Comparison of ENCODE assay signal across 18 cellular contexts in the genomic region with DNA sequence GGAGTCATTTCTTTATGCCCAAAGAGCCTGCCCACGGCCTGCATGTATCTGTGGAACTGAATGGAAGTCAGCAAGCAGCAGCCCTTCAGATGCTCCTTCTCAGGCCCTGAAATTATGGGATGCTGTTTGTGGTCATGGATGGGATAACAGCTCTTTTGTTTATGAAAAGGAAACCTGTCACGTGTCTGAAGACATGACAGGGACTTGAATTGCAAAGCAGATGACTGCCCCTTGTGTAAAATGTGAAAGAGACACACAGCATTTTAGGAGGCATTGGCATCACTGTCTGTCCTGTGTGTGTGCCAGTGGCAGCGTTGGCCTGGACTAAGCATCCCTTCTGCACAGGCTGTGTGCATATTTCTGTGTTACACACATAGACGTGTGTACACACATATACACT.
"Had no signal": no experiment of that assay in that cellular context is flagged by ENCODE, and none has a peak within 500 bp of the region (broad histone marks: within the 10 kb centered on the region; RNA-seq: fewer than 3 reads in every experiment).

No MANE protein-coding gene starts in this region.

- ATAC-seq: activated CD4-positive, alpha-beta T cell treated with anti-CD3 and anti-CD28 coated beads for 36 hours; activated naive CD4-positive, alpha-beta T cell treated with anti-CD3 and anti-CD28 coated beads, Interleukin-2, amount 50 U/mL, for 72 hours; left colon; right lobe of liver; stimulated activated naive CD8-positive, alpha-beta T cell treated with anti-CD3 and anti-CD28 coated beads, Interleukin-15, amount 100 ng/mL, for 72 hours; T-cell; WTC11 had no signal

- H3K36me3 ChIP-seq: adrenal gland, right lobe of liver, thoracic aorta, upper lobe of left lung had no signal

- DNase-seq: activated CD4-positive, alpha-beta T cell treated with anti-CD3 and anti-CD28 coated beads for 36 hours; activated CD4-positive, alpha-beta T cell treated with anti-CD3 and anti-CD28 coated beads, Interleukin-2, amount 50 U/mL, for 48 hours; activated gamma-delta T cell treated with Interleukin-2 at 50 U/mL for 16 hours; adrenal gland; cerebellar nuclear complex; dermis blood vessel endothelial cell; islet precursor cell; left colon; right lobe of liver; stimulated activated CD4-positive, alpha-beta T cell treated with anti-CD3 and anti-CD28 coated beads, Interleukin-4, amount 100 ng/mL, for 1 hour; stimulated activated naive CD8-positive, alpha-beta T cell treated with anti-CD3 and anti-CD28 coated beads, Interleukin-15, amount 100 ng/mL, for 72 hours; T-cell; upper lobe of left lung had no signal

- H3K27ac ChIP-seq: adrenal gland, right lobe of liver, thoracic aorta, upper lobe of left lung had no signal

- H3K4me1 ChIP-seq: adrenal gland, right lobe of liver, upper lobe of left lung had no signal

- H3K9me3 ChIP-seq: adrenal gland, right lobe of liver, thoracic aorta, upper lobe of left lung had no signal

- H3K4me2 ChIP-seq: smooth muscle cell had no signal

- H3K27me3 ChIP-seq: adrenal gland, right lobe of liver, upper lobe of left lung had no signal

- H3K4me3 ChIP-seq: adrenal gland, lung, right lobe of liver, smooth muscle cell, thoracic aorta, upper lobe of left lung had no signal
